In genomic region chr11:75344186-75344585, GRCh38 we compare ENCODE assay signal across 13 cellular contexts. TPM values are rescaled to one million over a fixed set of nuclear protein-coding genes. Genes with fewer than 3 reads are reported as not detected.
DNase-seq lines count a peak whose midpoint lies in the region; ATAC-seq and TF ChIP-seq lines count a peak whose summit lies in the region.
"Had no signal": no experiment of that assay in that cellular context is flagged by ENCODE, and none has a peak within 500 bp of the region (broad histone marks: within the 10 kb centered on the region; RNA-seq: fewer than 3 reads in every experiment).

No MANE protein-coding gene starts in this region.

- H3K9me3 ChIP-seq in heart right ventricle (no peaks in the 10 kb centered on the region), BE2C (no peaks in the 10 kb centered on the region)

- ATAC-seq in heart right ventricle (no peak), Right ventricle myocardium superior (ENCODE audit: poor library complexity) (no peak), natural killer cell (no peak), SK-N-SH treated with all-trans-retinoic acid at 6 μM for 48 hours (no peak)

- no peak for DNase-seq in heart right ventricle
- DNase-seq in Right ventricle myocardium superior: no peak
- DNase-seq in dorsolateral prefrontal cortex: no peak
- no peak for DNase-seq in natural killer cell
- DNase-seq in HK-2 (ENCODE audit: unreplicated experiment): no peak
- no peak for DNase-seq in BE2C
- no peak for DNase-seq in Calu3
- DNase-seq: foreskin keratinocyte, NCI-H2171 had no signal

- H3K36me3 Mint-ChIP-seq in natural killer cell: no peaks in the 10 kb centered on the region
- peaks cover 7% of the 10 kb centered on the region for H3K36me3 Mint-ChIP-seq in Calu3 (ENCODE audit: insufficient read depth, unreplicated experiment)
- H3K36me3 Mint-ChIP-seq: memory B cell had no signal

- TF ChIP-seq CTCF in heart right ventricle (IDR thresholded peaks at IDR 0.05) (no peak), dorsolateral prefrontal cortex (IDR thresholded peaks at IDR 0.05 in 54 of 56, conservative IDR thresholded peaks at IDR 0.05 in 2 of 56; ENCODE audit: low read depth in 1 of 56, partially characterized antibody in 56 of 56) (no peak), natural killer cell (IDR thresholded peaks at IDR 0.05) (no peak), BE2C (IDR thresholded peaks at IDR 0.05; ENCODE audit: low read depth, low read length) (no peak), Calu3 (IDR thresholded peaks at IDR 0.05; ENCODE audit: unreplicated experiment) (no peak)

- H3K27me3 Mint-ChIP-seq in natural killer cell (ENCODE audit: low read depth in 2 of 2) (no peaks in the 10 kb centered on the region), Calu3 (ENCODE audit: unreplicated experiment) (no peaks in the 10 kb centered on the region)
- H3K27me3 Mint-ChIP-seq: memory B cell had no signal

- BruUV-seq in Calu3 (replicated peaks; lab: Mats Ljungman, UMichigan): no TSS peak

- H3K9me3 Mint-ChIP-seq in natural killer cell (no peaks in the 10 kb centered on the region), Calu3 (ENCODE audit: low read depth, unreplicated experiment) (no peaks in the 10 kb centered on the region)
- H3K9me3 Mint-ChIP-seq: memory B cell had no signal

- H3K4me3 ChIP-seq in heart right ventricle (no peak overlapping the region), dorsolateral prefrontal cortex (peak overlapping the region in 1 of 59 donors; percentile 12), BE2C (ENCODE audit: low read depth, low read length) (no peak overlapping the region)
- H3K4me3 ChIP-seq: GM23248 had no signal

- H3K4me1 Mint-ChIP-seq in natural killer cell (peaks cover 86 to 100% of the 10 kb centered on the region in 2 donors), Calu3 (ENCODE audit: low read depth, unreplicated experiment) (peaks cover 64% of the 10 kb centered on the region)

- intact Hi-C loops in heart right ventricle (cut with DNase I) (no loop called here), Right ventricle myocardium superior (cut with DNase I) (no loop called here), dorsolateral prefrontal cortex (cut with DNase I) (no loop called here), natural killer cell (cut with micrococcal nuclease) (loop anchor here (5.0 kb wide), 1 partner anchor 38 kb away; no protein-coding TSS in a partner anchor), Calu3 (cut with micrococcal nuclease; ENCODE audit: unreplicated experiment) (loop anchor here (5.0 kb wide), 1 partner anchor 38 kb away; no protein-coding TSS in a partner anchor)

- no peaks in the 10 kb centered on the region for H3K27me3 ChIP-seq in heart right ventricle
- H3K27me3 ChIP-seq in dorsolateral prefrontal cortex: no peaks in the 10 kb centered on the region
- no peaks in the 10 kb centered on the region for H3K27me3 ChIP-seq in BE2C
- H3K27me3 ChIP-seq: foreskin keratinocyte had no signal

- no peak overlapping the region for H3K4me3 Mint-ChIP-seq in natural killer cell
- H3K4me3 Mint-ChIP-seq in Calu3 (ENCODE audit: low read depth, unreplicated experiment): no peak overlapping the region
- H3K4me3 Mint-ChIP-seq: memory B cell had no signal

- peaks cover 0 to 8% (median 0%) of the 10 kb centered on the region in 9 donors for H3K36me3 ChIP-seq in heart right ventricle
- peaks cover 12% of the 10 kb centered on the region for H3K36me3 ChIP-seq in BE2C

- H3K4me1 ChIP-seq in heart right ventricle: peaks cover 43 to 100% (median 90%) of the 10 kb centered on the region in 9 donors
- H3K4me1 ChIP-seq in BE2C: peaks cover 81% of the 10 kb centered on the region
- H3K4me1 ChIP-seq: foreskin keratinocyte had no signal

- H3K27ac Mint-ChIP-seq in natural killer cell (peak overlapping the region; percentile 92 to 94), Calu3 (ENCODE audit: unreplicated experiment) (no peak overlapping the region)
- H3K27ac Mint-ChIP-seq: memory B cell had no signal

- 88 to 90% methylated on average over 3 of the region's 3 CpGs for WGBS in heart right ventricle, 2 donors

- H3K27ac ChIP-seq in heart right ventricle (peak overlapping the region in 8 of 10 donors; percentile 28 to 84 (median 54)), dorsolateral prefrontal cortex (peak overlapping the region in 46 of 59 donors; percentile 12 to 96 (median 76))
- H3K27ac ChIP-seq: foreskin keratinocyte, GM23248, KMS-11 had no signal

- CTCF ChIA-PET in Calu3 (lab: Charles Lee): interaction anchor here (0.9 kb wide), 1 partner anchor 29 kb away, joined by 3 read pairs; no protein-coding TSS in a partner anchor

TF ChIP-seq in SK-N-SH treated with all-trans-retinoic acid at 6 μM for 48 hours, 23 proteins besides CTCF, POLR2A, EP300 and RAD21:
- no peak for TF ChIP-seq ZNF8 (CRISPR knock-in tag; IDR thresholded peaks at IDR 0.05)
- no peak for TF ChIP-seq ZC3H10 (CRISPR knock-in tag; IDR thresholded peaks at IDR 0.05)
- TF ChIP-seq OSR1 (CRISPR knock-in tag; IDR thresholded peaks at IDR 0.05): no peak
- TF ChIP-seq TSHZ2 (CRISPR knock-in tag; IDR thresholded peaks at IDR 0.05): no peak
- TF ChIP-seq, protein P1, sequence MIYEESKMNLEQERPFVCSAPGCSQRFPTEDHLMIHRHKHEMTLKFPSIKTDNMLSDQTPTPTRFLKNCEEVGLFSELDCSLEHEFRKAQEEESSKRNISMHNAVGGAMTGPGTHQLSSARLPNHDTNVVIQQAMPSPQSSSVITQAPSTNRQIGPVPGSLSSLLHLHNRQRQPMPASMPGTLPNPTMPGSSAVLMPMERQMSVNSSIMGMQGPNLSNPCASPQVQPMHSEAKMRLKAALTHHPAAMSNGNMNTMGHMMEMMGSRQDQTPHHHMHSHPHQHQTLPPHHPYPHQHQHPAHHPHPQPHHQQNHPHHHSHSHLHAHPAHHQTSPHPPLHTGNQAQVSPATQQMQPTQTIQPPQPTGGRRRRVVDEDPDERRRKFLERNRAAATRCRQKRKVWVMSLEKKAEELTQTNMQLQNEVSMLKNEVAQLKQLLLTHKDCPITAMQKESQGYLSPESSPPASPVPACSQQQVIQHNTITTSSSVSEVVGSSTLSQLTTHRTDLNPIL (CRISPR knock-in tag; IDR thresholded peaks at IDR 0.05; ENCODE audit: low read depth): no peak
- TF ChIP-seq ZFP30 (CRISPR knock-in tag; IDR thresholded peaks at IDR 0.05): no peak
- no peak for TF ChIP-seq GLIS3 (CRISPR knock-in tag; IDR thresholded peaks at IDR 0.05)

RNA-seq across cellular contexts. Expression of gene ARRB1, which starts 7.3 kb away (rescaled TPM):
- total RNA-seq in heart right ventricle (10 to 100 TPM; 14.4 to 33.9 (median 21.7) TPM), Right ventricle myocardium superior (24.6 TPM), dorsolateral prefrontal cortex (100 to 1,000 TPM; 117 to 225 (median 167) TPM), natural killer cell (100 to 1,000 TPM; 128 to 200 (median 174) TPM), Calu3 (2022) (8.7 and 12.8 TPM in 2 replicates)
- polyA plus RNA-seq in heart right ventricle: 1 to 10 TPM; 8.1 to 8.9 TPM
- polyA plus RNA-seq in BE2C (2012; ENCODE audit: insufficient read depth, insufficient read length, low read depth): 102 TPM

RNA-seq across cellular contexts. Expression of gene RPS3, which starts 55.1 kb away (rescaled TPM):
- total RNA-seq in heart right ventricle: 1,000 to 10,000 TPM in 2 of 10 donors, 100 to 1,000 TPM in 8; 803 to 1,301 (median 939) TPM
- 1,000 to 10,000 TPM in 1 of 2 donors, 100 to 1,000 TPM in 1; 698 to 1,945 TPM for polyA plus RNA-seq in heart right ventricle
- 827 TPM for total RNA-seq in Right ventricle myocardium superior
- total RNA-seq in dorsolateral prefrontal cortex: 100 to 1,000 TPM; 382 to 717 (median 502) TPM
- 1,000 to 10,000 TPM; 2,027 to 2,376 (median 2,290) TPM for total RNA-seq in natural killer cell
- 2,133 TPM for polyA plus RNA-seq in BE2C (2012; ENCODE audit: insufficient read depth, insufficient read length, low read depth)
- 1,650 and 1,749 TPM in 2 replicates for total RNA-seq in Calu3 (2022)

Comparison
In these comparisons a context has a peak if more than half of its experiments do, and no peak if none do; other contexts are left out.
1. intact Hi-C loops: an anchor here in natural killer cell (5.0 kb wide) and Calu3 (5.0 kb wide); none called in heart right ventricle, Right ventricle myocardium superior and dorsolateral prefrontal cortex.